Comparison of ENCODE assay signal across 21 cellular contexts in the genomic region with DNA sequence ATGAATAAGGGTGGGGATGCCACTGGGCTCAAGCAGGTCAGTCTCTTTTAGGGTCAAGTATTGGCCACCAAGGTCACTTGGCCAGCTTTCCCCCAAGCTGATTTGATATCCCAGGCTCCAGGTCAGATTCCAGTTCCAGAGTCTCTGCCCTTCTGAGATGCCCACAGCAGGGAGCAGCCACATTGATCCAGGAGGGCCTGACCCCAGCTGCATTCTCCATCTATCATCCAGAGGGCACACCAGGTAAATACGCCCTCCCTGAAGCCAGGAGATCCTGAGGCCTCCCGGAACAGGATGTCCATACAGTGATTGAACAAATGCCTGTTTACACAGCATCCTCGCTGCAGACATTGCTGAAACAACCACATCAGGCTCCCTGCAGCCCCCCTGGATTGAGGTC.
DNase-seq lines count a peak whose midpoint lies in the region; ATAC-seq and TF ChIP-seq lines count a peak whose summit lies in the region.
"Had no signal": no experiment of that assay in that cellular context is flagged by ENCODE, and none has a peak within 500 bp of the region (broad histone marks: within the 10 kb centered on the region; RNA-seq: fewer than 3 reads in every experiment).

No MANE protein-coding gene starts in this region.

- H3K9me3 ChIP-seq in endodermal cell (ENCODE audit: control insufficient read depth, low read length), result no peaks in the 10 kb centered on the region
- H3K9me3 ChIP-seq: suprapubic skin had no signal

- intact Hi-C loops in activated CD4-positive, alpha-beta T cell treated with anti-CD3 and anti-CD28 coated beads, Interleukin-2, amount 10 ng/mL, durations not matched to agents 24 days and 14 days (cut with micrococcal nuclease), result no loop called here

- no peak overlapping the region for H3K4me3 Mint-ChIP-seq in endodermal cell
- H3K4me3 Mint-ChIP-seq in activated CD4-positive, alpha-beta T cell treated with anti-CD3 and anti-CD28 coated beads, Interleukin-2, amount 10 ng/mL, durations not matched to agents 24 days and 14 days, result no peak overlapping the region
- H3K4me3 Mint-ChIP-seq in stimulated activated effector memory CD8-positive, alpha-beta T cell treated with anti-CD3 and anti-CD28 coated beads, Interleukin-12 subunit alpha, Interleukin-12 subunit beta, amount 100 ng/mL, for 72 hours, result no peak overlapping the region
- H3K4me3 Mint-ChIP-seq: activated B cell treated with CpG ODN at 0.5 μM for 24 hours; activated CD8-positive, alpha-beta T cell treated with anti-CD3 and anti-CD28 coated beads for 36 hours; activated naive CD4-positive, alpha-beta T cell treated with anti-CD3 and anti-CD28 coated beads for 36 hours; activated T-cell treated with anti-CD3 and anti-CD28 coated beads, Interleukin-2, amount 50 U/mL, for 4 hours; CD8-positive, alpha-beta T cell; naive thymus-derived CD8-positive, alpha-beta T cell; T-helper 2 cell treated with Interferon-gamma antibody and Interleukin-4, amounts not matched to agents 5 μg/mL and 100 μg/mL, for 36 hours had no signal

- 60% methylated on average over 3 of the region's 3 CpGs; no CpG with 5 or more reads in 1 of the 2 experiments for WGBS in endodermal cell (ENCODE audit: insufficient coverage in 1 of 2, insufficient read length in 1 of 2), 2 experiments

- ATAC-seq in omental fat pad (ENCODE audit: low FRiP score) (peak; percentile 22), HG02571 (IDR thresholded peaks at IDR 0.05; ENCODE audit: unreplicated experiment) (no peak)
- ATAC-seq in stimulated activated effector memory CD8-positive, alpha-beta T cell treated with anti-CD3 and anti-CD28 coated beads, Interleukin-12 subunit alpha, Interleukin-12 subunit beta, amount 100 ng/mL, for 72 hours, result no peak
- ATAC-seq: activated CD8-positive, alpha-beta T cell treated with anti-CD3 and anti-CD28 coated beads for 36 hours; activated T-cell treated with anti-CD3 and anti-CD28 coated beads, Interleukin-2, amount 50 U/mL, for 4 hours; CD8-positive, alpha-beta T cell; naive thymus-derived CD8-positive, alpha-beta T cell had no signal

- no peak overlapping the region for H3K27ac Mint-ChIP-seq in endodermal cell
- H3K27ac Mint-ChIP-seq in activated CD4-positive, alpha-beta T cell treated with anti-CD3 and anti-CD28 coated beads, Interleukin-2, amount 10 ng/mL, durations not matched to agents 24 days and 14 days, result no peak overlapping the region
- H3K27ac Mint-ChIP-seq in stimulated activated effector memory CD8-positive, alpha-beta T cell treated with anti-CD3 and anti-CD28 coated beads, Interleukin-12 subunit alpha, Interleukin-12 subunit beta, amount 100 ng/mL, for 72 hours, result no peak overlapping the region
- H3K27ac Mint-ChIP-seq: activated B cell treated with CpG ODN at 0.5 μM for 24 hours; activated CD8-positive, alpha-beta T cell treated with anti-CD3 and anti-CD28 coated beads for 36 hours; activated naive CD4-positive, alpha-beta T cell treated with anti-CD3 and anti-CD28 coated beads for 36 hours; CD8-positive, alpha-beta T cell; T-helper 2 cell treated with Interferon-gamma antibody and Interleukin-4, amounts not matched to agents 5 μg/mL and 100 μg/mL, for 36 hours had no signal

- no peaks in the 10 kb centered on the region for H3K27me3 ChIP-seq in H7 (ENCODE audit: control insufficient read depth, insufficient read depth, low read length)
- H3K27me3 ChIP-seq in endodermal cell (ENCODE audit: control insufficient read depth, insufficient read depth, low read length, poor library complexity, severe bottlenecking), result no peaks in the 10 kb centered on the region
- H3K27me3 ChIP-seq: suprapubic skin had no signal

- H3K27ac ChIP-seq in endodermal cell (ENCODE audit: low read depth, low read length), result no peak overlapping the region
- H3K27ac ChIP-seq: HL-60, suprapubic skin had no signal

- no peak overlapping the region for H3K9ac ChIP-seq in endodermal cell (ENCODE audit: extremely low read depth, low read length, poor library complexity, severe bottlenecking)

- no peaks in the 10 kb centered on the region for H3K36me3 Mint-ChIP-seq in endodermal cell (ENCODE audit: low read depth)
- H3K36me3 Mint-ChIP-seq in activated CD4-positive, alpha-beta T cell treated with anti-CD3 and anti-CD28 coated beads, Interleukin-2, amount 10 ng/mL, durations not matched to agents 24 days and 14 days (ENCODE audit: low read depth), result no peaks in the 10 kb centered on the region
- no peaks in the 10 kb centered on the region for H3K36me3 Mint-ChIP-seq in stimulated activated effector memory CD8-positive, alpha-beta T cell treated with anti-CD3 and anti-CD28 coated beads, Interleukin-12 subunit alpha, Interleukin-12 subunit beta, amount 100 ng/mL, for 72 hours
- H3K36me3 Mint-ChIP-seq: CD8-positive, alpha-beta T cell; naive thymus-derived CD8-positive, alpha-beta T cell had no signal

- H3K4me1 ChIP-seq in endodermal cell (ENCODE audit: control insufficient read depth, insufficient read depth, low read length), result no peaks in the 10 kb centered on the region
- H3K4me1 ChIP-seq: suprapubic skin had no signal

- H3K36me3 ChIP-seq in H7 (replicated peaks; ENCODE audit: control insufficient read depth, insufficient read depth, low read length) (no peaks in the 10 kb centered on the region), endodermal cell (ENCODE audit: control insufficient read depth, insufficient read depth, low read length) (no peaks in the 10 kb centered on the region)
- H3K36me3 ChIP-seq: suprapubic skin had no signal

- H3K4me3 ChIP-seq in H7 (ENCODE audit: insufficient read depth, low read depth, low read length), result no peak overlapping the region
- no peak overlapping the region for H3K4me3 ChIP-seq in endodermal cell (ENCODE audit: low read length)
- H3K4me3 ChIP-seq: suprapubic skin had no signal

- peak; percentile 18 for DNase-seq in COR-L47 (lab: John Stamatoyannopoulos, UW)
- DNase-seq in H7, result peak; percentile 62
- peak; percentile 61 for DNase-seq in endodermal cell
- no peak for DNase-seq in omental fat pad (ENCODE audit: low spot score)
- DNase-seq in activated CD4-positive, alpha-beta T cell treated with anti-CD3 and anti-CD28 coated beads, Interleukin-2, amount 10 ng/mL, durations not matched to agents 24 days and 14 days, result no peak
- no peak for DNase-seq in stimulated activated effector memory CD8-positive, alpha-beta T cell treated with anti-CD3 and anti-CD28 coated beads, Interleukin-12 subunit alpha, Interleukin-12 subunit beta, amount 100 ng/mL, for 72 hours (ENCODE audit: low spot score in 2 of 2)
- DNase-seq: activated B cell treated with CpG ODN at 0.5 μM for 24 hours; activated CD8-positive, alpha-beta T cell treated with anti-CD3 and anti-CD28 coated beads for 36 hours; activated naive CD4-positive, alpha-beta T cell treated with anti-CD3 and anti-CD28 coated beads for 36 hours; activated T-cell treated with anti-CD3 and anti-CD28 coated beads, Interleukin-2, amount 50 U/mL, for 4 hours; amniotic stem cell; DMS79 treated with DMSO at 0.1 percent for 48 hours; NCI-H2081 treated with DMSO at 0.1 percent for 48 hours; NCI-H446 treated with DMSO at 0.1 percent for 48 hours; stimulated activated CD4-positive, alpha-beta T cell treated with anti-CD3 and anti-CD28 coated beads, Interleukin-1b, Interleukin-23, amount 100 ng/mL, for 48 hours had no signal

- H3K9me3 Mint-ChIP-seq in endodermal cell, result no peaks in the 10 kb centered on the region
- no peaks in the 10 kb centered on the region for H3K9me3 Mint-ChIP-seq in activated CD4-positive, alpha-beta T cell treated with anti-CD3 and anti-CD28 coated beads, Interleukin-2, amount 10 ng/mL, durations not matched to agents 24 days and 14 days
- no peaks in the 10 kb centered on the region for H3K9me3 Mint-ChIP-seq in stimulated activated effector memory CD8-positive, alpha-beta T cell treated with anti-CD3 and anti-CD28 coated beads, Interleukin-12 subunit alpha, Interleukin-12 subunit beta, amount 100 ng/mL, for 72 hours
- H3K9me3 Mint-ChIP-seq: activated B cell treated with CpG ODN at 0.5 μM for 24 hours; activated CD8-positive, alpha-beta T cell treated with anti-CD3 and anti-CD28 coated beads for 36 hours; activated naive CD4-positive, alpha-beta T cell treated with anti-CD3 and anti-CD28 coated beads for 36 hours; CD8-positive, alpha-beta T cell; naive thymus-derived CD8-positive, alpha-beta T cell; T-helper 2 cell treated with Interferon-gamma antibody and Interleukin-4, amounts not matched to agents 5 μg/mL and 100 μg/mL, for 36 hours had no signal

- TF ChIP-seq CTCF in endodermal cell (conservative IDR thresholded peaks at IDR 0.05) (no peak), omental fat pad (IDR thresholded peaks at IDR 0.05) (no peak)

- peaks cover 7% of the 10 kb centered on the region for H3K4me1 Mint-ChIP-seq in endodermal cell
- no peaks in the 10 kb centered on the region for H3K4me1 Mint-ChIP-seq in activated CD4-positive, alpha-beta T cell treated with anti-CD3 and anti-CD28 coated beads, Interleukin-2, amount 10 ng/mL, durations not matched to agents 24 days and 14 days
- peaks cover 8% of the 10 kb centered on the region for H3K4me1 Mint-ChIP-seq in stimulated activated effector memory CD8-positive, alpha-beta T cell treated with anti-CD3 and anti-CD28 coated beads, Interleukin-12 subunit alpha, Interleukin-12 subunit beta, amount 100 ng/mL, for 72 hours

- H3K27me3 Mint-ChIP-seq in endodermal cell (ENCODE audit: insufficient read depth), result peaks cover 19% of the 10 kb centered on the region
- H3K27me3 Mint-ChIP-seq in activated CD4-positive, alpha-beta T cell treated with anti-CD3 and anti-CD28 coated beads, Interleukin-2, amount 10 ng/mL, durations not matched to agents 24 days and 14 days, result peaks cover 34% of the 10 kb centered on the region
- H3K27me3 Mint-ChIP-seq: activated B cell treated with CpG ODN at 0.5 μM for 24 hours had no signal

Comparison
In these comparisons a context has a peak if more than half of its experiments do, and no peak if none do; other contexts are left out.
1. DNase-seq: peak in COR-L47 (single experiment), H7 (single experiment) and endodermal cell (single experiment); none in omental fat pad (single experiment), activated CD4-positive, alpha-beta T cell treated with anti-CD3 and anti-CD28 coated beads, Interleukin-2, amount 10 ng/mL, durations not matched to agents 24 days and 14 days (single experiment) and stimulated activated effector memory CD8-positive, alpha-beta T cell treated with anti-CD3 and anti-CD28 coated beads, Interleukin-12 subunit alpha, Interleukin-12 subunit beta, amount 100 ng/mL, for 72 hours (0 of 2).